Comparison of ENCODE assay signal across 10 cellular contexts in the genomic region with DNA sequence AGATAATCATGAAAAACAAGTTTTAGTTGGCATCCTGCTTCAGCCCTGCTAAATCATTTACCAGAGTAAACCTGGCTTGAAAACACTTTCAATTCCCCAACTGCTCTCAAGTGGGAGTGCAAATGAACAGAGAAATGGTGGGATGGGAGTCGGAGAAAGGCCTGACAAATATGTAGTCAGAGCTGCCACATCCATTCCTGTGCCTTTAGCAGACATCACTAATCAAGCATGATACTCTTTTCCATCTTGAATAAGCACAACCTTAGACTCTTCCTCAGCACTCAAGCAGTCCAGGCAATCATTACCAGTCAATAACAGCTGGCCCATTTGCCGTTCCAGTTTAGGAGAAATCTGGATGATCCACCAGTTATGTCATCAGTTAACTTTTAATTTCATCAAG.
DNase-seq lines count a peak whose midpoint lies in the region; ATAC-seq lines count a peak whose summit lies in the region.
"Had no signal": no experiment of that assay in that cellular context is flagged by ENCODE, and none has a peak within 500 bp of the region (broad histone marks: within the 10 kb centered on the region; RNA-seq: fewer than 3 reads in every experiment).

No MANE protein-coding gene starts in this region.

- H3K4me1 ChIP-seq in CD4-positive, CD25-positive, alpha-beta regulatory T cell (ENCODE audit: control insufficient read depth, insufficient read depth, low read length, poor library complexity, severe bottlenecking) = peaks cover 98% of the 10 kb centered on the region
- H3K4me1 ChIP-seq: neural progenitor cell had no signal

- peak overlapping the region; percentile 72 to 82 (median 78) for H3K4me3 Mint-ChIP-seq in CD4-positive, CD25-positive, alpha-beta regulatory T cell
- H3K4me3 Mint-ChIP-seq in activated naive CD8-positive, alpha-beta T cell = peak overlapping the region; percentile 82
- peak overlapping the region; percentile 72 to 89 (median 84) for H3K4me3 Mint-ChIP-seq in naive B cell
- H3K4me3 Mint-ChIP-seq: neural progenitor cell had no signal

- H3K9me3 ChIP-seq in CD4-positive, CD25-positive, alpha-beta regulatory T cell (ENCODE audit: control insufficient read depth in 2 of 2, low read length in 2 of 2) = no peaks in the 10 kb centered on the region
- H3K9me3 ChIP-seq: heart right ventricle had no signal

- no peaks in the 10 kb centered on the region for H3K27me3 Mint-ChIP-seq in CD4-positive, CD25-positive, alpha-beta regulatory T cell
- H3K27me3 Mint-ChIP-seq in activated naive CD8-positive, alpha-beta T cell = no peaks in the 10 kb centered on the region
- H3K27me3 Mint-ChIP-seq in naive B cell = no peaks in the 10 kb centered on the region

- no peaks in the 10 kb centered on the region for H3K27me3 ChIP-seq in CD4-positive, CD25-positive, alpha-beta regulatory T cell (ENCODE audit: control insufficient read depth, insufficient read depth, low read length)
- H3K27me3 ChIP-seq: heart right ventricle, neural progenitor cell had no signal

- H3K4me1 Mint-ChIP-seq in CD4-positive, CD25-positive, alpha-beta regulatory T cell = peaks cover 49 to 99% (median 92%) of the 10 kb centered on the region in 4 donors
- H3K4me1 Mint-ChIP-seq in activated naive CD8-positive, alpha-beta T cell (ENCODE audit: low read depth) = peaks cover 99% of the 10 kb centered on the region
- H3K4me1 Mint-ChIP-seq in naive B cell = peaks cover 78 to 99% (median 94%) of the 10 kb centered on the region in 3 donors

- H3K9me3 Mint-ChIP-seq in CD4-positive, CD25-positive, alpha-beta regulatory T cell = no peaks in the 10 kb centered on the region
- no peaks in the 10 kb centered on the region for H3K9me3 Mint-ChIP-seq in activated naive CD8-positive, alpha-beta T cell (ENCODE audit: low read depth)
- no peaks in the 10 kb centered on the region for H3K9me3 Mint-ChIP-seq in naive B cell
- H3K9me3 Mint-ChIP-seq: neural progenitor cell had no signal

- H3K36me3 Mint-ChIP-seq in CD4-positive, CD25-positive, alpha-beta regulatory T cell = peaks cover 20% of the 10 kb centered on the region
- no peaks in the 10 kb centered on the region for H3K36me3 Mint-ChIP-seq in activated naive CD8-positive, alpha-beta T cell
- peaks cover 0 to 8% of the 10 kb centered on the region in 2 donors for H3K36me3 Mint-ChIP-seq in naive B cell
- H3K36me3 Mint-ChIP-seq: neural progenitor cell had no signal

- peak in 2 of 3 donors; percentile 40 to 44 for DNase-seq in CD4-positive, CD25-positive, alpha-beta regulatory T cell
- DNase-seq in naive B cell = no peak
- no peak for DNase-seq in NCI-H128 (lab: John Stamatoyannopoulos, UW; ENCODE audit: unreplicated experiment)
- no peak for DNase-seq in NCI-H146 (lab: John Stamatoyannopoulos, UW)
- no peak for DNase-seq in epidermal melanocyte (ENCODE audit: insufficient read length, low spot score)
- no peak for DNase-seq in activated gamma-delta T cell treated with Interleukin-2 at 50 U/mL for 16 hours
- DNase-seq: heart right ventricle had no signal

- peaks cover 9% of the 10 kb centered on the region for H3K36me3 ChIP-seq in CD4-positive, CD25-positive, alpha-beta regulatory T cell (ENCODE audit: control insufficient read depth, insufficient read depth, low read length)
- H3K36me3 ChIP-seq: heart right ventricle, neural progenitor cell had no signal

- no peak for ATAC-seq in CD4-positive, CD25-positive, alpha-beta regulatory T cell (ENCODE audit: low read depth in 2 of 2)
- peak; percentile 24 for ATAC-seq in HG02981 (IDR thresholded peaks at IDR 0.05; ENCODE audit: unreplicated experiment)
- ATAC-seq in naive B cell (ENCODE audit: low read depth in 2 of 2) = no peak
- ATAC-seq: heart right ventricle had no signal

- peak overlapping the region; percentile 88 for H3K27ac ChIP-seq in CD4-positive, CD25-positive, alpha-beta regulatory T cell (ENCODE audit: insufficient read depth, low read length, poor library complexity, severe bottlenecking)
- H3K27ac ChIP-seq: neural progenitor cell had no signal

- peak overlapping the region; percentile 75 for H3K4me3 ChIP-seq in CD4-positive, CD25-positive, alpha-beta regulatory T cell (ENCODE audit: low read depth, low read length)
- H3K4me3 ChIP-seq: heart right ventricle, neural progenitor cell had no signal

- peak overlapping the region; percentile 92 to 99 (median 98) for H3K27ac Mint-ChIP-seq in CD4-positive, CD25-positive, alpha-beta regulatory T cell
- H3K27ac Mint-ChIP-seq in activated naive CD8-positive, alpha-beta T cell = peak overlapping the region; percentile 98
- peak overlapping the region; percentile 93 to 99 (median 97) for H3K27ac Mint-ChIP-seq in naive B cell
- H3K27ac Mint-ChIP-seq: neural progenitor cell had no signal

Comparison
In these comparisons a context has a peak if more than half of its experiments do, and no peak if none do; other contexts are left out.
1. DNase-seq: peak in CD4-positive, CD25-positive, alpha-beta regulatory T cell (2 of 3); none in naive B cell (single experiment), NCI-H128 (single experiment), NCI-H146 (single experiment), epidermal melanocyte (single experiment) and activated gamma-delta T cell treated with Interleukin-2 at 50 U/mL for 16 hours (single experiment).
2. Peak in every context shown above with its lines, with median percentiles within 50 percentile points of each other: H3K27ac Mint-ChIP-seq and H3K4me3 Mint-ChIP-seq.